In genomic region chr19:38290631-38291147, GRCh38 we compare ENCODE assay signal across 10 cellular contexts. TPM values are rescaled to one million over a fixed set of nuclear protein-coding genes. Genes with fewer than 3 reads are reported as not detected.
DNase-seq lines count a peak whose midpoint lies in the region; ATAC-seq, FAIRE-seq and TF ChIP-seq lines count a peak whose summit lies in the region.
"Had no signal": no experiment of that assay in that cellular context is flagged by ENCODE, and none has a peak within 500 bp of the region (broad histone marks: within the 10 kb centered on the region; RNA-seq: fewer than 3 reads in every experiment).

No MANE protein-coding gene starts in this region.

- no peak for FAIRE-seq in GM12892 (lab: Jason Lieb, UNC)

- H3K9me3 Mint-ChIP-seq in stimulated activated naive CD8-positive, alpha-beta T cell treated with anti-CD3 and anti-CD28 coated beads, Interleukin-15, amount 100 ng/mL, for 72 hours = no peaks in the 10 kb centered on the region

- no peaks in the 10 kb centered on the region for H3K9me3 ChIP-seq in skeletal muscle satellite cell (replicated peaks; ENCODE audit: low read length)

- peak overlapping the region; percentile 31 for H3K4me2 ChIP-seq in skeletal muscle satellite cell (ENCODE audit: low read length)

- ATAC-seq in SK-N-SH treated with all-trans-retinoic acid at 6 μM for 48 hours = peak; percentile 66
- no peak for ATAC-seq in HG02798 (IDR thresholded peaks at IDR 0.05; ENCODE audit: poor library complexity, unreplicated experiment)
- no peak for ATAC-seq in stimulated activated naive CD8-positive, alpha-beta T cell treated with anti-CD3 and anti-CD28 coated beads, Interleukin-15, amount 100 ng/mL, for 72 hours

- no peak overlapping the region for H3K4me3 Mint-ChIP-seq in stimulated activated naive CD8-positive, alpha-beta T cell treated with anti-CD3 and anti-CD28 coated beads, Interleukin-15, amount 100 ng/mL, for 72 hours

- no peaks in the 10 kb centered on the region for H3K27me3 Mint-ChIP-seq in stimulated activated naive CD8-positive, alpha-beta T cell treated with anti-CD3 and anti-CD28 coated beads, Interleukin-15, amount 100 ng/mL, for 72 hours

- H3K9ac ChIP-seq in skeletal muscle satellite cell (ENCODE audit: low read depth, low read length) = peak overlapping the region; percentile 26

- no peaks in the 10 kb centered on the region for H3K4me1 Mint-ChIP-seq in stimulated activated naive CD8-positive, alpha-beta T cell treated with anti-CD3 and anti-CD28 coated beads, Interleukin-15, amount 100 ng/mL, for 72 hours

- no peaks in the 10 kb centered on the region for H3K36me3 ChIP-seq in skeletal muscle satellite cell (ENCODE audit: insufficient read depth, low read length)

- peaks cover 49% of the 10 kb centered on the region for H3K4me1 ChIP-seq in skeletal muscle satellite cell (ENCODE audit: control insufficient read depth, insufficient read depth, low read length)

- H3K27ac Mint-ChIP-seq in stimulated activated naive CD8-positive, alpha-beta T cell treated with anti-CD3 and anti-CD28 coated beads, Interleukin-15, amount 100 ng/mL, for 72 hours = peak overlapping the region in 1 of 2 donors; percentile 60

- no peak for TF ChIP-seq POLR2A in GM12892 (IDR thresholded peaks at IDR 0.05; ENCODE audit: low read depth, low read length)

- DNase-seq in EL (peak; percentile 96), fibroblast of peridontal ligament (ENCODE audit: extremely low read depth) (peak; percentile 82), GM12892 (ENCODE audit: insufficient read length) (no peak), NCI-H774 (lab: John Stamatoyannopoulos, UW) (no peak)
- no peak for DNase-seq in stimulated activated naive CD8-positive, alpha-beta T cell treated with anti-CD3 and anti-CD28 coated beads, Interleukin-15, amount 100 ng/mL, for 72 hours
- DNase-seq: activated CD4-positive, alpha-beta T cell treated with anti-CD3 and anti-CD28 coated beads for 48 hours; NCI-H82 had no signal

- H3K4me3 ChIP-seq in skeletal muscle satellite cell (ENCODE audit: low read length) = peak overlapping the region; percentile 23

- no peaks in the 10 kb centered on the region for H3K27me3 ChIP-seq in skeletal muscle satellite cell (ENCODE audit: control insufficient read depth, insufficient read depth, low read length)

TF ChIP-seq in SK-N-SH treated with all-trans-retinoic acid at 6 μM for 48 hours, 23 proteins besides CTCF, POLR2A, EP300 and RAD21:
- TF ChIP-seq SNAI2 (CRISPR knock-in tag; IDR thresholded peaks at IDR 0.05) (no peak), ZFP3 (CRISPR knock-in tag; IDR thresholded peaks at IDR 0.05) (no peak), POU6F1 (CRISPR knock-in tag; IDR thresholded peaks at IDR 0.05; ENCODE audit: borderline replicate concordance, low read depth) (no peak), ZNF70 (CRISPR knock-in tag; IDR thresholded peaks at IDR 0.05) (no peak), PATZ1 (CRISPR knock-in tag; IDR thresholded peaks at IDR 0.05; ENCODE audit: borderline replicate concordance) (no peak), TOX (CRISPR knock-in tag; IDR thresholded peaks at IDR 0.05; ENCODE audit: borderline replicate concordance) (no peak), BACH2 (CRISPR knock-in tag; IDR thresholded peaks at IDR 0.05; ENCODE audit: borderline replicate concordance) (no peak), ESRRG (CRISPR knock-in tag; IDR thresholded peaks at IDR 0.05) (no peak), TSHZ2 (CRISPR knock-in tag; IDR thresholded peaks at IDR 0.05) (no peak), ISL1 (CRISPR knock-in tag; IDR thresholded peaks at IDR 0.05) (no peak), ARNTL (CRISPR knock-in tag; IDR thresholded peaks at IDR 0.05; ENCODE audit: borderline replicate concordance, low read depth) (no peak), ZC3H10 (CRISPR knock-in tag; IDR thresholded peaks at IDR 0.05) (no peak), ZNF8 (CRISPR knock-in tag; IDR thresholded peaks at IDR 0.05) (no peak), PPARA (CRISPR knock-in tag; IDR thresholded peaks at IDR 0.05; ENCODE audit: borderline replicate concordance) (no peak)
- TF ChIP-seq, protein P1, sequence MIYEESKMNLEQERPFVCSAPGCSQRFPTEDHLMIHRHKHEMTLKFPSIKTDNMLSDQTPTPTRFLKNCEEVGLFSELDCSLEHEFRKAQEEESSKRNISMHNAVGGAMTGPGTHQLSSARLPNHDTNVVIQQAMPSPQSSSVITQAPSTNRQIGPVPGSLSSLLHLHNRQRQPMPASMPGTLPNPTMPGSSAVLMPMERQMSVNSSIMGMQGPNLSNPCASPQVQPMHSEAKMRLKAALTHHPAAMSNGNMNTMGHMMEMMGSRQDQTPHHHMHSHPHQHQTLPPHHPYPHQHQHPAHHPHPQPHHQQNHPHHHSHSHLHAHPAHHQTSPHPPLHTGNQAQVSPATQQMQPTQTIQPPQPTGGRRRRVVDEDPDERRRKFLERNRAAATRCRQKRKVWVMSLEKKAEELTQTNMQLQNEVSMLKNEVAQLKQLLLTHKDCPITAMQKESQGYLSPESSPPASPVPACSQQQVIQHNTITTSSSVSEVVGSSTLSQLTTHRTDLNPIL (CRISPR knock-in tag; IDR thresholded peaks at IDR 0.05; ENCODE audit: low read depth) = no peak

RNA-seq across cellular contexts. Expression of gene C19orf33, which starts 13.4 kb away (rescaled TPM):
- not detected in 2 replicates for total RNA-seq in skeletal muscle satellite cell (2012; rRNA removed)
- polyA plus RNA-seq in GM12892 (2012; ENCODE audit: missing spikeins) = not detected

RNA-seq across cellular contexts. Expression of gene YIF1B, which starts 25.1 kb away (rescaled TPM):
- 88.2 and 101 TPM in 2 replicates for total RNA-seq in skeletal muscle satellite cell (2012; rRNA removed)
- 24.5 TPM for polyA plus RNA-seq in GM12892 (2012; ENCODE audit: missing spikeins)

RNA-seq across cellular contexts. Expression of gene SPINT2, which starts 26.3 kb away (rescaled TPM):
- total RNA-seq in skeletal muscle satellite cell (2012; rRNA removed) = under 0.01 TPM in 1 of 2 replicates, not detected in the other
- 13.4 TPM for polyA plus RNA-seq in GM12892 (2012; ENCODE audit: missing spikeins)

RNA-seq across cellular contexts. Expression of gene KCNK6, which starts 29.0 kb away (rescaled TPM):
- 1.8 and 3.1 TPM in 2 replicates for total RNA-seq in skeletal muscle satellite cell (2012; rRNA removed)
- 0.28 TPM for polyA plus RNA-seq in GM12892 (2012; ENCODE audit: missing spikeins)

RNA-seq across cellular contexts. Expression of gene PPP1R14A, which starts 34.5 kb away (rescaled TPM):
- total RNA-seq in skeletal muscle satellite cell (2012; rRNA removed) = not detected in 2 replicates
- polyA plus RNA-seq in GM12892 (2012; ENCODE audit: missing spikeins) = not detected

Comparison
In these comparisons a context has a peak if more than half of its experiments do, and no peak if none do; other contexts are left out.
1. DNase-seq: peak in EL (single experiment) and fibroblast of peridontal ligament (single experiment); none in stimulated activated naive CD8-positive, alpha-beta T cell treated with anti-CD3 and anti-CD28 coated beads, Interleukin-15, amount 100 ng/mL, for 72 hours (0 of 2), GM12892 (single experiment) and NCI-H774 (single experiment).